ENCODE assay signal across 1 cellular context in genomic region chr14:95489163-95489887, GRCh38.
TF ChIP-seq lines count a peak whose summit lies in the region.

No MANE protein-coding gene starts in this region.

TF ChIP-seq in HepG2, 621 proteins besides CTCF, POLR2A, EP300 and RAD21 (continued from another document and continues in another):
- TF ChIP-seq, protein P1, sequence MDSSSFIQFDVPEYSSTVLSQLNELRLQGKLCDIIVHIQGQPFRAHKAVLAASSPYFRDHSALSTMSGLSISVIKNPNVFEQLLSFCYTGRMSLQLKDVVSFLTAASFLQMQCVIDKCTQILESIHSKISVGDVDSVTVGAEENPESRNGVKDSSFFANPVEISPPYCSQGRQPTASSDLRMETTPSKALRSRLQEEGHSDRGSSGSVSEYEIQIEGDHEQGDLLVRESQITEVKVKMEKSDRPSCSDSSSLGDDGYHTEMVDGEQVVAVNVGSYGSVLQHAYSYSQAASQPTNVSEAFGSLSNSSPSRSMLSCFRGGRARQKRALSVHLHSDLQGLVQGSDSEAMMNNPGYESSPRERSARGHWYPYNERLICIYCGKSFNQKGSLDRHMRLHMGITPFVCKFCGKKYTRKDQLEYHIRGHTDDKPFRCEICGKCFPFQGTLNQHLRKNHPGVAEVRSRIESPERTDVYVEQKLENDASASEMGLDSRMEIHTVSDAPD (CRISPR knock-in tag; IDR thresholded peaks at IDR 0.05): no peak
- TF ChIP-seq, protein P2, sequence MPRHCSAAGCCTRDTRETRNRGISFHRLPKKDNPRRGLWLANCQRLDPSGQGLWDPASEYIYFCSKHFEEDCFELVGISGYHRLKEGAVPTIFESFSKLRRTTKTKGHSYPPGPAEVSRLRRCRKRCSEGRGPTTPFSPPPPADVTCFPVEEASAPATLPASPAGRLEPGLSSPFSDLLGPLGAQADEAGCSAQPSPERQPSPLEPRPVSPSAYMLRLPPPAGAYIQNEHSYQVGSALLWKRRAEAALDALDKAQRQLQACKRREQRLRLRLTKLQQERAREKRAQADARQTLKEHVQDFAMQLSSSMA (CRISPR knock-in tag; IDR thresholded peaks at IDR 0.05): no peak
- TF ChIP-seq ZNF788 (CRISPR knock-in tag; IDR thresholded peaks at IDR 0.05; ENCODE audit: borderline replicate concordance): no peak
- TF ChIP-seq CAMTA2 (CRISPR knock-in tag; IDR thresholded peaks at IDR 0.05; ENCODE audit: borderline replicate concordance): no peak
- no peak for TF ChIP-seq ZNF30 (CRISPR knock-in tag; IDR thresholded peaks at IDR 0.05)
- no peak for TF ChIP-seq HOXA7 (CRISPR knock-in tag; IDR thresholded peaks at IDR 0.05)
- 0 out of 2 replicates have a peak, but pooled peaks have one; percentile 13 for TF ChIP-seq HNF4G (IDR thresholded peaks at IDR 0.05; ENCODE audit: borderline replicate concordance, low read depth, low read length)
- no peak for TF ChIP-seq HNF4G (CRISPR knock-in tag; IDR thresholded peaks at IDR 0.05; ENCODE audit: borderline replicate concordance, low read depth)
- TF ChIP-seq RFX1 (IDR thresholded peaks at IDR 0.05): no peak
- TF ChIP-seq ERF (CRISPR knock-in tag; IDR thresholded peaks at IDR 0.05): no peak
- TF ChIP-seq CREB1 (IDR thresholded peaks at IDR 0.05): no peak
- no peak for TF ChIP-seq CREB1 (CRISPR knock-in tag; IDR thresholded peaks at IDR 0.05)
- no peak for TF ChIP-seq ETS1 (CRISPR knock-in tag; IDR thresholded peaks at IDR 0.05)
- TF ChIP-seq, protein P3, sequence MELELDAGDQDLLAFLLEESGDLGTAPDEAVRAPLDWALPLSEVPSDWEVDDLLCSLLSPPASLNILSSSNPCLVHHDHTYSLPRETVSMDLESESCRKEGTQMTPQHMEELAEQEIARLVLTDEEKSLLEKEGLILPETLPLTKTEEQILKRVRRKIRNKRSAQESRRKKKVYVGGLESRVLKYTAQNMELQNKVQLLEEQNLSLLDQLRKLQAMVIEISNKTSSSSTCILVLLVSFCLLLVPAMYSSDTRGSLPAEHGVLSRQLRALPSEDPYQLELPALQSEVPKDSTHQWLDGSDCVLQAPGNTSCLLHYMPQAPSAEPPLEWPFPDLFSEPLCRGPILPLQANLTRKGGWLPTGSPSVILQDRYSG (CRISPR knock-in tag; IDR thresholded peaks at IDR 0.05): no peak
- no peak for TF ChIP-seq AGO1 (IDR thresholded peaks at IDR 0.05; ENCODE audit: low read depth, low read length, poor library complexity, severe bottlenecking)
- TF ChIP-seq ZNF296 (CRISPR knock-in tag; conservative IDR thresholded peaks at IDR 0.05): no peak
- TF ChIP-seq ZNF292 (CRISPR knock-in tag; IDR thresholded peaks at IDR 0.05; ENCODE audit: borderline replicate concordance, low read depth): no peak
- TF ChIP-seq ZFY (CRISPR knock-in tag; IDR thresholded peaks at IDR 0.05): no peak
- no peak for TF ChIP-seq ZNF570 (CRISPR knock-in tag; IDR thresholded peaks at IDR 0.05; ENCODE audit: borderline replicate concordance)
- TF ChIP-seq TBL1XR1 (IDR thresholded peaks at IDR 0.05; ENCODE audit: borderline replicate concordance, low read length, partially characterized antibody): no peak
- TF ChIP-seq MYNN (CRISPR knock-in tag; IDR thresholded peaks at IDR 0.05; ENCODE audit: low read depth): no peak
- TF ChIP-seq ZNF703 (CRISPR knock-in tag; IDR thresholded peaks at IDR 0.05; ENCODE audit: borderline replicate concordance): no peak
- no peak for TF ChIP-seq NFIC (IDR thresholded peaks at IDR 0.05; ENCODE audit: low read length)
- no peak for TF ChIP-seq KDM3A (CRISPR knock-in tag; IDR thresholded peaks at IDR 0.05; ENCODE audit: low read depth)
- peak; percentile 53 for TF ChIP-seq HNF4A (CRISPR knock-in tag; IDR thresholded peaks at IDR 0.05)
- no peak for TF ChIP-seq ZBTB7B (CRISPR knock-in tag; IDR thresholded peaks at IDR 0.05)
- no peak for TF ChIP-seq NKX3-1 (CRISPR knock-in tag; IDR thresholded peaks at IDR 0.05)
- no peak for TF ChIP-seq HNRNPH1 (optimal IDR thresholded peaks at IDR 0.05; ENCODE audit: low read depth, low read length)
- no peak for TF ChIP-seq MZF1 (CRISPR knock-in tag; IDR thresholded peaks at IDR 0.05; ENCODE audit: borderline replicate concordance)
- no peak for TF ChIP-seq ZBTB3 (CRISPR knock-in tag; IDR thresholded peaks at IDR 0.05; ENCODE audit: borderline replicate concordance, low read depth)
- no peak for TF ChIP-seq GPN1 (CRISPR knock-in tag; IDR thresholded peaks at IDR 0.05; ENCODE audit: borderline replicate concordance)
- TF ChIP-seq ZFP62 (CRISPR knock-in tag; IDR thresholded peaks at IDR 0.05): no peak
- TF ChIP-seq ARHGAP35 (CRISPR knock-in tag; IDR thresholded peaks at IDR 0.05; ENCODE audit: borderline replicate concordance): no peak
- no peak for TF ChIP-seq ZNF562 (CRISPR knock-in tag; IDR thresholded peaks at IDR 0.05; ENCODE audit: borderline replicate concordance)
- TF ChIP-seq, protein P4, sequence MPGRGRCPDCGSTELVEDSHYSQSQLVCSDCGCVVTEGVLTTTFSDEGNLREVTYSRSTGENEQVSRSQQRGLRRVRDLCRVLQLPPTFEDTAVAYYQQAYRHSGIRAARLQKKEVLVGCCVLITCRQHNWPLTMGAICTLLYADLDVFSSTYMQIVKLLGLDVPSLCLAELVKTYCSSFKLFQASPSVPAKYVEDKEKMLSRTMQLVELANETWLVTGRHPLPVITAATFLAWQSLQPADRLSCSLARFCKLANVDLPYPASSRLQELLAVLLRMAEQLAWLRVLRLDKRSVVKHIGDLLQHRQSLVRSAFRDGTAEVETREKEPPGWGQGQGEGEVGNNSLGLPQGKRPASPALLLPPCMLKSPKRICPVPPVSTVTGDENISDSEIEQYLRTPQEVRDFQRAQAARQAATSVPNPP (CRISPR knock-in tag; IDR thresholded peaks at IDR 0.05): no peak
- no peak for TF ChIP-seq ZNF670 (CRISPR knock-in tag; IDR thresholded peaks at IDR 0.05; ENCODE audit: borderline replicate concordance)
- no peak for TF ChIP-seq GABPB1 (CRISPR knock-in tag; IDR thresholded peaks at IDR 0.05)
- TF ChIP-seq ZNF263 (CRISPR knock-in tag; IDR thresholded peaks at IDR 0.05): no peak
- TF ChIP-seq PATZ1 (CRISPR knock-in tag; IDR thresholded peaks at IDR 0.05): no peak
- no peak for TF ChIP-seq BRD4 (CRISPR knock-in tag; IDR thresholded peaks at IDR 0.05)
- TF ChIP-seq ZC3H4 (CRISPR knock-in tag; IDR thresholded peaks at IDR 0.05; ENCODE audit: borderline replicate concordance): no peak
- TF ChIP-seq BORCS8-MEF2B (CRISPR knock-in tag; IDR thresholded peaks at IDR 0.05): no peak
- TF ChIP-seq, protein P5, sequence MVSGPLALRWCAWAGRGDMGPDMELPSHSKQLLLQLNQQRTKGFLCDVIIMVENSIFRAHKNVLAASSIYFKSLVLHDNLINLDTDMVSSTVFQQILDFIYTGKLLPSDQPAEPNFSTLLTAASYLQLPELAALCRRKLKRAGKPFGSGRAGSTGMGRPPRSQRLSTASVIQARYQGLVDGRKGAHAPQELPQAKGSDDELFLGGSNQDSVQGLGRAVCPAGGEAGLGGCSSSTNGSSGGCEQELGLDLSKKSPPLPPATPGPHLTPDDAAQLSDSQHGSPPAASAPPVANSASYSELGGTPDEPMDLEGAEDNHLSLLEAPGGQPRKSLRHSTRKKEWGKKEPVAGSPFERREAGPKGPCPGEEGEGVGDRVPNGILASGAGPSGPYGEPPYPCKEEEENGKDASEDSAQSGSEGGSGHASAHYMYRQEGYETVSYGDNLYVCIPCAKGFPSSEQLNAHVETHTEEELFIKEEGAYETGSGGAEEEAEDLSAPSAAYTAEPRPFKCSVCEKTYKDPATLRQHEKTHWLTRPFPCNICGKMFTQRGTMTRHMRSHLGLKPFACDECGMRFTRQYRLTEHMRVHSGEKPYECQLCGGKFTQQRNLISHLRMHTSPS (CRISPR knock-in tag; IDR thresholded peaks at IDR 0.05; ENCODE audit: low read depth): no peak
- no peak for TF ChIP-seq SP5 (CRISPR knock-in tag; IDR thresholded peaks at IDR 0.05; ENCODE audit: borderline replicate concordance, low read depth)
- TF ChIP-seq SKI (IDR thresholded peaks at IDR 0.05; ENCODE audit: partially characterized antibody): no peak
- peak; percentile 36; the same call in 1 of the 2 replicates for TF ChIP-seq SAP130 (CRISPR knock-in tag; IDR thresholded peaks at IDR 0.05; ENCODE audit: low read depth)
- no peak for TF ChIP-seq FOXC1 (CRISPR knock-in tag; IDR thresholded peaks at IDR 0.05; ENCODE audit: borderline replicate concordance)
- no peak for TF ChIP-seq TBX2 (CRISPR knock-in tag; IDR thresholded peaks at IDR 0.05; ENCODE audit: borderline replicate concordance)
- TF ChIP-seq NCOR1 (IDR thresholded peaks at IDR 0.05; ENCODE audit: borderline replicate concordance, low read length): no peak
- TF ChIP-seq ZGPAT (CRISPR knock-in tag; IDR thresholded peaks at IDR 0.05): 0 out of 2 replicates have a peak, but pooled peaks have one; percentile 26
- TF ChIP-seq SAFB2 (CRISPR knock-in tag; IDR thresholded peaks at IDR 0.05; ENCODE audit: borderline replicate concordance, low read depth): no peak
- TF ChIP-seq ARNTL (CRISPR knock-in tag; IDR thresholded peaks at IDR 0.05): 0 out of 2 replicates have a peak, but pooled peaks have one; percentile 20
- TF ChIP-seq ZKSCAN8 (CRISPR knock-in tag; IDR thresholded peaks at IDR 0.05; ENCODE audit: borderline replicate concordance): 0 out of 2 replicates have a peak, but pooled peaks have one; percentile 15
- TF ChIP-seq ZFP41 (CRISPR knock-in tag; IDR thresholded peaks at IDR 0.05; ENCODE audit: borderline replicate concordance): no peak
- TF ChIP-seq DNMT1 (CRISPR knock-in tag; IDR thresholded peaks at IDR 0.05): no peak
- no peak for TF ChIP-seq NRL (CRISPR knock-in tag; IDR thresholded peaks at IDR 0.05; ENCODE audit: borderline replicate concordance)
- no peak for TF ChIP-seq ZHX1 (CRISPR knock-in tag; IDR thresholded peaks at IDR 0.05; ENCODE audit: low read depth)
- TF ChIP-seq, protein P6, sequence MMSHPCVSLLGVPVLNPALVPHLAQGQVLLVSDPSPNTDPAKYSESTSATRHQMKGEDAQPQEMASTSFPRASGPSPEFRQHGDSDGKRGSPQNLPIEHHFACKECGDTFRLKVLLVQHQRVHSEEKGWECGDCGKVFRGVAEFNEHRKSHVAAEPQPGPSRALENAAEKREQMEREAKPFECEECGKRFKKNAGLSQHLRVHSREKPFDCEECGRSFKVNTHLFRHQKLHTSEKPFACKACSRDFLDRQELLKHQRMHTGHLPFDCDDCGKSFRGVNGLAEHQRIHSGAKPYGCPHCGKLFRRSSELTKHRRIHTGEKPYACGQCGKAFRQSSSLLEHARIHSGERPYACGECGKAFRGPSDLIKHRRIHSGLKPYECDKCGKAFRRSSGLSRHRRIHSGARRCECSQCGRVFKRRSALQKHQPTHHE (CRISPR knock-in tag; IDR thresholded peaks at IDR 0.05; ENCODE audit: borderline replicate concordance): no peak
- TF ChIP-seq ZBTB20 (CRISPR knock-in tag; IDR thresholded peaks at IDR 0.05; ENCODE audit: borderline replicate concordance, low read depth): no peak
- TF ChIP-seq ZNF713 (CRISPR knock-in tag; IDR thresholded peaks at IDR 0.05): no peak
- no peak for TF ChIP-seq ZNF337 (CRISPR knock-in tag; IDR thresholded peaks at IDR 0.05; ENCODE audit: borderline replicate concordance, low read depth)
- TF ChIP-seq ZNF629 (CRISPR knock-in tag; conservative IDR thresholded peaks at IDR 0.05): no peak
- TF ChIP-seq WIZ (CRISPR knock-in tag; IDR thresholded peaks at IDR 0.05): no peak
- no peak for TF ChIP-seq ZNF589 (CRISPR knock-in tag; conservative IDR thresholded peaks at IDR 0.05)
